In genomic region chr16:10922328-10923145, GRCh38 we compare ENCODE assay signal across 12 cellular contexts. TPM values are rescaled to one million over a fixed set of nuclear protein-coding genes. Genes with fewer than 3 reads are reported as not detected.
DNase-seq lines count a peak whose midpoint lies in the region; ATAC-seq and TF ChIP-seq lines count a peak whose summit lies in the region.
"Had no signal": no experiment of that assay in that cellular context is flagged by ENCODE, and none has a peak within 500 bp of the region (broad histone marks: within the 10 kb centered on the region; RNA-seq: fewer than 3 reads in every experiment).

No MANE protein-coding gene starts in this region.

- H3K79me2 ChIP-seq in Karpas-422 (ENCODE audit: low read length), result peaks cover 5% of the 10 kb centered on the region; the same call in 1 of the 2 replicates

- H3K9me2 ChIP-seq in Karpas-422 (replicated peaks; ENCODE audit: insufficient read depth, low read length), result no peaks in the 10 kb centered on the region

- peaks cover 0 to 4% (median 0%) of the 10 kb centered on the region in 3 donors for H3K27me3 Mint-ChIP-seq in immature natural killer cell (ENCODE audit: low read depth in 3 of 3)
- H3K27me3 Mint-ChIP-seq: activated CD4-positive, alpha-beta memory T cell treated with anti-CD3 and anti-CD28 coated beads, Interleukin-2, amount 10 ng/mL, durations not matched to agents 7 days and 5 days had no signal

- ATAC-seq in lung (ENCODE audit: insufficient read depth, low FRiP score) (no peak), upper lobe of left lung (ENCODE audit: low FRiP score in 2 of 2) (peak; percentile 3 to 38), HG02852 (IDR thresholded peaks at IDR 0.05; ENCODE audit: unreplicated experiment) (no peak)

- H3K4me3 Mint-ChIP-seq in immature natural killer cell, result no peak overlapping the region
- H3K4me3 Mint-ChIP-seq: activated CD4-positive, alpha-beta memory T cell treated with anti-CD3 and anti-CD28 coated beads, Interleukin-2, amount 10 ng/mL, durations not matched to agents 7 days and 5 days; T-helper 1 cell treated with Interleukin-12 subunit alpha and Interleukin-12 subunit beta and Interleukin-4 antibody, amounts not matched to agents 30 μg/mL and 1 μg/mL, for 36 hours had no signal

- no peak overlapping the region for H3K4me3 ChIP-seq in Karpas-422 (ENCODE audit: low read length)
- H3K4me3 ChIP-seq in lung, result no peak overlapping the region
- no peak overlapping the region for H3K4me3 ChIP-seq in upper lobe of left lung

- no peaks in the 10 kb centered on the region for H3K9me3 ChIP-seq in Karpas-422 (ENCODE audit: low read length)
- no peaks in the 10 kb centered on the region for H3K9me3 ChIP-seq in lung (ENCODE audit: control insufficient read depth in 2 of 2, insufficient read depth in 1 of 2, low read length in 1 of 2)
- no peaks in the 10 kb centered on the region for H3K9me3 ChIP-seq in upper lobe of left lung

- peaks cover 41% of the 10 kb centered on the region for H3K4me1 ChIP-seq in Karpas-422 (ENCODE audit: low read length)
- peaks cover 5 to 10% of the 10 kb centered on the region in 2 donors for H3K4me1 ChIP-seq in lung (ENCODE audit: control insufficient read depth in 2 of 2, insufficient read depth in 2 of 2, low read length in 2 of 2)
- peaks cover 23 to 32% (median 29%) of the 10 kb centered on the region in 4 donors for H3K4me1 ChIP-seq in upper lobe of left lung

- H2AFZ ChIP-seq in Karpas-422 (ENCODE audit: low read length), result no peak overlapping the region

- H4K20me1 ChIP-seq in Karpas-422 (ENCODE audit: insufficient read depth, low read depth, low read length), result no peaks in the 10 kb centered on the region

- no peaks in the 10 kb centered on the region for H3K9me3 Mint-ChIP-seq in immature natural killer cell
- H3K9me3 Mint-ChIP-seq: activated CD4-positive, alpha-beta memory T cell treated with anti-CD3 and anti-CD28 coated beads, Interleukin-2, amount 10 ng/mL, durations not matched to agents 7 days and 5 days; T-helper 1 cell treated with Interleukin-12 subunit alpha and Interleukin-12 subunit beta and Interleukin-4 antibody, amounts not matched to agents 30 μg/mL and 1 μg/mL, for 36 hours had no signal

- DNase-seq in Karpas-422, result no peak
- peak; percentile 53 for DNase-seq in fibroblast of gingiva (ENCODE audit: low read depth)
- peak; percentile 60 for DNase-seq in lung (ENCODE audit: low spot score)
- DNase-seq in upper lobe of left lung, result peak; percentile 75 to 83
- no peak for DNase-seq in NCI-H446 (lab: John Stamatoyannopoulos, UW)
- no peak for DNase-seq in immature natural killer cell
- no peak for DNase-seq in NCI-H146 treated with DMSO at 0.1 percent for 48 hours (lab: John Stamatoyannopoulos, UW; ENCODE audit: unreplicated experiment)
- DNase-seq: activated CD4-positive, alpha-beta memory T cell treated with anti-CD3 and anti-CD28 coated beads, Interleukin-2, amount 10 ng/mL, durations not matched to agents 7 days and 5 days; DMS53 had no signal

- TF ChIP-seq POLR2A in upper lobe of left lung (IDR thresholded peaks at IDR 0.05), result no peak

- H3K27ac ChIP-seq in Karpas-422 (ENCODE audit: low read length) (peak overlapping the region; percentile 72; the same call in 1 of the 2 replicates), lung (ENCODE audit: low read depth in 1 of 2, low read length in 1 of 2) (peak overlapping the region; percentile 37 to 82), upper lobe of left lung (peak overlapping the region; percentile 41 to 71 (median 56))

- TF ChIP-seq CTCF in lung (IDR thresholded peaks at IDR 0.05; ENCODE audit: control extremely low read depth, extremely low read depth) (no peak), upper lobe of left lung (IDR thresholded peaks at IDR 0.05) (no peak)

- peaks cover 60% of the 10 kb centered on the region for H3K36me3 ChIP-seq in Karpas-422 (ENCODE audit: insufficient read depth, low read length)
- H3K36me3 ChIP-seq in lung (ENCODE audit: control insufficient read depth in 2 of 2, insufficient read depth in 2 of 2, low read length in 2 of 2), result peaks cover 8 to 32% of the 10 kb centered on the region in 2 donors
- peaks cover 0 to 71% (median 40%) of the 10 kb centered on the region in 4 donors for H3K36me3 ChIP-seq in upper lobe of left lung

- no peak overlapping the region for H3K9ac ChIP-seq in Karpas-422 (ENCODE audit: low read length)

- H3K4me2 ChIP-seq in Karpas-422 (ENCODE audit: low read depth, low read length, poor library complexity, severe bottlenecking), result no peak overlapping the region

- H3K27ac Mint-ChIP-seq in immature natural killer cell, result peak overlapping the region in 1 of 6 donors; percentile 23
- H3K27ac Mint-ChIP-seq: activated CD4-positive, alpha-beta memory T cell treated with anti-CD3 and anti-CD28 coated beads, Interleukin-2, amount 10 ng/mL, durations not matched to agents 7 days and 5 days; T-helper 1 cell treated with Interleukin-12 subunit alpha and Interleukin-12 subunit beta and Interleukin-4 antibody, amounts not matched to agents 30 μg/mL and 1 μg/mL, for 36 hours had no signal

- H3K27me3 ChIP-seq in Karpas-422 (ENCODE audit: low read length) (no peaks in the 10 kb centered on the region), lung (ENCODE audit: control insufficient read depth, insufficient read depth) (no peaks in the 10 kb centered on the region), upper lobe of left lung (no peaks in the 10 kb centered on the region)

- WGBS in lung, 2 donors, result 65 to 71% methylated on average over 14 of the region's 14 CpGs
- WGBS in upper lobe of left lung, 2 donors, result 52 to 89% methylated on average over 5 to 13 of the region's 14 CpGs

- H3K4me1 Mint-ChIP-seq in immature natural killer cell, result peaks cover 0 to 5% of the 10 kb centered on the region in 2 donors

- H3K36me3 Mint-ChIP-seq in immature natural killer cell, result peaks cover 0 to 7% (median 6%) of the 10 kb centered on the region in 3 donors

- no peak for TF ChIP-seq EP300 in upper lobe of left lung (IDR thresholded peaks at IDR 0.05)

RNA-seq across cellular contexts. Expression of gene DEXI, which starts 19.7 kb away (rescaled TPM):
- total RNA-seq in Karpas-422 (2014; rRNA removed; shearing (Covaris generic); ENCODE audit: low replicate concordance), result 40.7 and 59.7 TPM in 2 replicates
- total RNA-seq in lung (10 to 100 TPM; 19.5 to 35.5 TPM), upper lobe of left lung (10 to 100 TPM; 28.4 to 87.0 (median 55.1) TPM)
- polyA plus RNA-seq in lung (10 to 100 TPM; 22.1 to 33.9 TPM), immature natural killer cell (10 to 100 TPM; 35.2 to 49.8 (median 45.9) TPM)

RNA-seq across cellular contexts. Expression of gene CLEC16A, which starts 21.8 kb away (rescaled TPM):
- 14.4 and 17.4 TPM in 2 replicates for total RNA-seq in Karpas-422 (2014; rRNA removed; shearing (Covaris generic); ENCODE audit: low replicate concordance)
- total RNA-seq in lung (10 to 100 TPM; 38.1 to 44.4 TPM), upper lobe of left lung (10 to 100 TPM; 33.3 to 85.9 (median 46.4) TPM)
- polyA plus RNA-seq in lung (10 to 100 TPM; 14.3 to 14.7 TPM), immature natural killer cell (10 to 100 TPM in 1 of 3 donors, 1 to 10 TPM in 2; 5.6 to 19.9 (median 5.6) TPM)

RNA-seq across cellular contexts. Expression of gene CIITA, which starts 45.5 kb away (rescaled TPM):
- total RNA-seq in Karpas-422 (2014; rRNA removed; shearing (Covaris generic); ENCODE audit: low replicate concordance), result 66.2 and 96.5 TPM in 2 replicates
- total RNA-seq in lung (10 to 100 TPM; 24.1 to 59.6 TPM), upper lobe of left lung (100 to 1,000 TPM in 2 of 6 donors, 10 to 100 TPM in 4; 27.2 to 145 (median 83.2) TPM)
- polyA plus RNA-seq in lung (10 to 100 TPM; 11.5 to 29.1 TPM), immature natural killer cell (1 to 10 TPM in 2 of 3 donors, under 1 TPM in 1; 0.25 to 2.4 (median 1.7) TPM)
- total RNA-seq: osteocyte had no signal

Comparison
In these comparisons a context has a peak if more than half of its experiments do, and no peak if none do; other contexts are left out.
1. DNase-seq: peak in fibroblast of gingiva (single experiment), lung (single experiment) and upper lobe of left lung (2 of 2); none in Karpas-422 (single experiment), NCI-H446 (0 of 2), immature natural killer cell (0 of 3) and NCI-H146 treated with DMSO at 0.1 percent for 48 hours (single experiment).
2. ATAC-seq: peak in upper lobe of left lung (2 of 2); none in lung (single experiment) and HG02852 (single experiment).
3. Peak in every context shown above with its lines, with median percentiles within 50 percentile points of each other: H3K27ac ChIP-seq.